Comparison of ENCODE assay signal across 21 cellular contexts in genomic region chr16:48620445-48620844, GRCh38. TPM values are rescaled to one million over a fixed set of nuclear protein-coding genes. Genes with fewer than 3 reads are reported as not detected.
DNase-seq lines count a peak whose midpoint lies in the region; ATAC-seq, FAIRE-seq and TF ChIP-seq lines count a peak whose summit lies in the region.
"Had no signal": no experiment of that assay in that cellular context is flagged by ENCODE, and none has a peak within 500 bp of the region (broad histone marks: within the 10 kb centered on the region; RNA-seq: fewer than 3 reads in every experiment).

No MANE protein-coding gene starts in this region.

- H3K27me3 Mint-ChIP-seq in activated naive CD8-positive, alpha-beta T cell treated with anti-CD3 and anti-CD28 coated beads, Interleukin-2, amount 10 ng/mL, durations not matched to agents 7 days and 5 days: no peaks in the 10 kb centered on the region
- H3K27me3 Mint-ChIP-seq in activated naive CD8-positive, alpha-beta T cell treated with anti-CD3 and anti-CD28 coated beads for 36 hours: no peaks in the 10 kb centered on the region
- no peaks in the 10 kb centered on the region for H3K27me3 Mint-ChIP-seq in naive thymus-derived CD8-positive, alpha-beta T cell
- H3K27me3 Mint-ChIP-seq: CD4-positive, alpha-beta memory T cell had no signal

- no peak for TF ChIP-seq EP300 in K562 (IDR thresholded peaks at IDR 0.05; ENCODE audit: low read length)

- TF ChIP-seq RAD21 in K562 (CRISPR knock-in tag; conservative IDR thresholded peaks at IDR 0.05 in 1 of 2, IDR thresholded peaks at IDR 0.05 in 1 of 2): no peak

- peaks cover 71% of the 10 kb centered on the region for H3K4me1 ChIP-seq in BLaER1
- H3K4me1 ChIP-seq in K562 (replicated peaks in 1 of 2; ENCODE audit: control insufficient read depth in 2 of 2, insufficient read depth in 2 of 2, low read length in 2 of 2): peaks cover 0 to 16% of the 10 kb centered on the region in 2 experiments; a peak in 3 of 5 replicates

- H3K27ac ChIP-seq in BLaER1 (no peak overlapping the region), K562 (ENCODE audit: extremely low read depth, low read depth, low read length) (no peak overlapping the region)
- H3K27ac ChIP-seq: HL-60 had no signal

- no peak for TF ChIP-seq POLR2A in K562 (conservative IDR thresholded peaks at IDR 0.05)

- FAIRE-seq in K562 (lab: Jason Lieb, UNC): no peak
- FAIRE-seq: D721Med, G401.6, GM12891 had no signal

- H3K27me3 ChIP-seq in BLaER1 (no peaks in the 10 kb centered on the region), K562 (ENCODE audit: control insufficient read depth in 2 of 2, insufficient read depth in 2 of 2, low read length in 2 of 2) (no peaks in the 10 kb centered on the region; a peak in 1 of 5 replicates)

- CTCF ChIA-PET in K562 (lab: Yijun Ruan, JAX; ENCODE audit: low intra/inter-chr PET ratio): no interaction called here

- in situ Hi-C loops in K562 (cut with MboI): loop anchor here (10.0 to 25.0 kb wide), 2 partner anchors 396 to 1642 kb away; partner anchors contain the start of gene ADCY7

- no peak overlapping the region for H3K4me3 ChIP-seq in BLaER1
- no peak overlapping the region for H3K4me3 ChIP-seq in K562
- H3K4me3 ChIP-seq: HAP-1 had no signal

- no peaks in the 10 kb centered on the region for H3K79me2 ChIP-seq in K562 (ENCODE audit: control insufficient read depth, insufficient read depth, low read length)

- no peak overlapping the region for H2AFZ ChIP-seq in K562 (ENCODE audit: low read depth, low read length)

- H3K27ac Mint-ChIP-seq in activated naive CD8-positive, alpha-beta T cell treated with anti-CD3 and anti-CD28 coated beads, Interleukin-2, amount 10 ng/mL, durations not matched to agents 7 days and 5 days: peak overlapping the region; percentile 20
- no peak overlapping the region for H3K27ac Mint-ChIP-seq in activated naive CD8-positive, alpha-beta T cell treated with anti-CD3 and anti-CD28 coated beads for 36 hours
- peak overlapping the region in 7 of 10 donors; percentile 36 to 97 (median 67) for H3K27ac Mint-ChIP-seq in naive thymus-derived CD8-positive, alpha-beta T cell
- H3K27ac Mint-ChIP-seq: CD4-positive, alpha-beta memory T cell had no signal

- 24% methylated on average over 6 of the region's 6 CpGs for WGBS in K562 (ENCODE audit: insufficient coverage, low coverage, missing lambda C conversion rate)

- intact Hi-C loops in K562 (cut with micrococcal nuclease): loop anchor here (5.0 to 10.0 kb wide), 3 partner anchors 166 to 388 kb away; no protein-coding TSS in a partner anchor

- no TSS peak for BruUV-seq in K562 (replicated peaks; lab: Mats Ljungman, UMichigan)

- no peak for DNase-seq in activated naive CD8-positive, alpha-beta T cell treated with anti-CD3 and anti-CD28 coated beads, Interleukin-2, amount 10 ng/mL, durations not matched to agents 7 days and 5 days
- no peak for DNase-seq in activated naive CD8-positive, alpha-beta T cell treated with anti-CD3 and anti-CD28 coated beads for 36 hours
- DNase-seq in K562 (ENCODE audit: extremely low read depth in 1 of 4, low spot score in 3 of 4): no peak
- no peak for DNase-seq in naive thymus-derived CD8-positive, alpha-beta T cell
- DNase-seq in stimulated activated CD4-positive, alpha-beta T cell treated with anti-CD3 and anti-CD28 coated beads, Interleukin-1b, Interleukin-23, amount 100 ng/mL, for 48 hours: no peak
- DNase-seq in NK-92 treated with Interleukin-12 subunit alpha and Interleukin-12 subunit beta, amount 100 ng/mL, for 24 hours (lab: John Stamatoyannopoulos, UW): no peak
- DNase-seq: 8988T; C1 segment of cervical spinal cord; CD4-positive, alpha-beta memory T cell; COR-L47; DMS153; DMS79 treated with DMSO at 0.1 percent for 48 hours; EL; GOT3 had no signal

- no peaks in the 10 kb centered on the region for H3K9me3 Mint-ChIP-seq in activated naive CD8-positive, alpha-beta T cell treated with anti-CD3 and anti-CD28 coated beads, Interleukin-2, amount 10 ng/mL, durations not matched to agents 7 days and 5 days
- no peaks in the 10 kb centered on the region for H3K9me3 Mint-ChIP-seq in activated naive CD8-positive, alpha-beta T cell treated with anti-CD3 and anti-CD28 coated beads for 36 hours
- H3K9me3 Mint-ChIP-seq in naive thymus-derived CD8-positive, alpha-beta T cell: no peaks in the 10 kb centered on the region
- H3K9me3 Mint-ChIP-seq: CD4-positive, alpha-beta memory T cell had no signal

- H3K4me2 ChIP-seq in BLaER1 (peak overlapping the region; percentile 95; the same call in 1 of the 2 replicates), K562 (ENCODE audit: insufficient read depth, low read length) (no peak overlapping the region)

- ATAC-seq in activated naive CD8-positive, alpha-beta T cell treated with anti-CD3 and anti-CD28 coated beads, Interleukin-2, amount 10 ng/mL, durations not matched to agents 7 days and 5 days (ENCODE audit: low read depth): no peak
- no peak for ATAC-seq in K562
- no peak for ATAC-seq in naive thymus-derived CD8-positive, alpha-beta T cell
- no peak for ATAC-seq in HG02571 (IDR thresholded peaks at IDR 0.05; ENCODE audit: unreplicated experiment)

- H4K20me1 ChIP-seq in BLaER1 (no peaks in the 10 kb centered on the region), K562 (replicated peaks; ENCODE audit: control insufficient read depth, insufficient read depth, low read length) (no peaks in the 10 kb centered on the region)

- H3K9me3 ChIP-seq in BLaER1 (no peaks in the 10 kb centered on the region), K562 (replicated peaks; ENCODE audit: control insufficient read depth, insufficient read depth, low read depth, low read length) (no peaks in the 10 kb centered on the region)
- H3K9me3 ChIP-seq: HAP-1 had no signal

- POLR2A ChIA-PET in activated naive CD8-positive, alpha-beta T cell treated with anti-CD3 and anti-CD28 coated beads, Interleukin-2, amount 10 ng/mL, durations not matched to agents 7 days and 5 days (lab: Charles Lee): interaction anchor here (2.1 kb wide), 1 partner anchor 8 kb away, joined by 16 read pairs; no protein-coding TSS in a partner anchor
- POLR2A ChIA-PET in K562 (lab: Yijun Ruan, JAX): no interaction called here
- POLR2A ChIA-PET in naive thymus-derived CD8-positive, alpha-beta T cell (lab: Charles Lee): interaction anchor here (4.6 kb wide), 1 partner anchor 10 kb away, joined by 123 read pairs; the partner anchor contains the start of gene N4BP1

- H3K9ac ChIP-seq in BLaER1 (no peak overlapping the region), K562 (ENCODE audit: insufficient read depth in 1 of 2, low read depth in 2 of 2, low read length in 2 of 2) (no peak overlapping the region)

- H3K4me1 Mint-ChIP-seq in activated naive CD8-positive, alpha-beta T cell treated with anti-CD3 and anti-CD28 coated beads, Interleukin-2, amount 10 ng/mL, durations not matched to agents 7 days and 5 days: peaks cover 50% of the 10 kb centered on the region
- H3K4me1 Mint-ChIP-seq in activated naive CD8-positive, alpha-beta T cell treated with anti-CD3 and anti-CD28 coated beads for 36 hours: peaks cover 40% of the 10 kb centered on the region
- H3K4me1 Mint-ChIP-seq in naive thymus-derived CD8-positive, alpha-beta T cell: peaks cover 23 to 62% (median 39%) of the 10 kb centered on the region in 4 donors

- no peaks in the 10 kb centered on the region for H3K36me3 ChIP-seq in BLaER1
- no peaks in the 10 kb centered on the region for H3K36me3 ChIP-seq in K562 (ENCODE audit: control insufficient read depth, insufficient read depth, low read length)
- H3K36me3 ChIP-seq: HAP-1 had no signal

- TF ChIP-seq CTCF in K562 (IDR thresholded peaks at IDR 0.05 in 2 of 3, conservative IDR thresholded peaks at IDR 0.05 in 1 of 3; ENCODE audit: insufficient read depth in 2 of 3, low read depth in 1 of 3, low read length in 3 of 3): no peak

- no peak overlapping the region for H3K4me3 Mint-ChIP-seq in activated naive CD8-positive, alpha-beta T cell treated with anti-CD3 and anti-CD28 coated beads, Interleukin-2, amount 10 ng/mL, durations not matched to agents 7 days and 5 days
- no peak overlapping the region for H3K4me3 Mint-ChIP-seq in activated naive CD8-positive, alpha-beta T cell treated with anti-CD3 and anti-CD28 coated beads for 36 hours
- peak overlapping the region in 2 of 10 donors; percentile 22 to 85 for H3K4me3 Mint-ChIP-seq in naive thymus-derived CD8-positive, alpha-beta T cell
- H3K4me3 Mint-ChIP-seq: CD4-positive, alpha-beta memory T cell had no signal

- H3K9me1 ChIP-seq in K562 (ENCODE audit: control insufficient read depth, insufficient read depth, low read length): no peaks in the 10 kb centered on the region

- H3K36me3 Mint-ChIP-seq in activated naive CD8-positive, alpha-beta T cell treated with anti-CD3 and anti-CD28 coated beads, Interleukin-2, amount 10 ng/mL, durations not matched to agents 7 days and 5 days: no peaks in the 10 kb centered on the region
- no peaks in the 10 kb centered on the region for H3K36me3 Mint-ChIP-seq in activated naive CD8-positive, alpha-beta T cell treated with anti-CD3 and anti-CD28 coated beads for 36 hours
- H3K36me3 Mint-ChIP-seq in naive thymus-derived CD8-positive, alpha-beta T cell: no peaks in the 10 kb centered on the region
- H3K36me3 Mint-ChIP-seq: CD4-positive, alpha-beta memory T cell had no signal

RNA-seq across cellular contexts. Expression of gene N4BP1, which starts 10.5 kb away (rescaled TPM):
- 10 to 100 TPM; 70.5 to 71.2 TPM for total RNA-seq in activated naive CD8-positive, alpha-beta T cell treated with anti-CD3 and anti-CD28 coated beads, Interleukin-2, amount 10 ng/mL, durations not matched to agents 7 days and 5 days
- total RNA-seq in activated naive CD8-positive, alpha-beta T cell treated with anti-CD3 and anti-CD28 coated beads for 36 hours: 10 to 100 TPM; 39.0 to 40.4 TPM
- total RNA-seq in K562 (2011; cell fraction: chromatin; rRNA removed; ENCODE audit: low replicate concordance): 17.8 and 43.0 TPM in 2 replicates
- total RNA-seq in K562 (2011; cell fraction: nucleolus; rRNA removed): 8.0 and 10.5 TPM in 2 replicates
- 17.3 and 17.6 TPM in 2 replicates for total RNA-seq in K562 (2011; cell fraction: nucleoplasm; rRNA removed)
- total RNA-seq in K562 (2014; rRNA removed) (5.9 and 7.4 TPM in 2 replicates), K562 (2014; rRNA removed; fragmentation: Illumina TruSeq; extraction: Trizol) (17.1 and 18.4 TPM in 2 replicates), K562 (2015; rRNA removed; fragmentation: Illumina TruSeq; extraction: Trizol) (18.6 and 20.7 TPM in 2 replicates), K562 (2021) (18.0 and 18.1 TPM in 2 replicates)
- polyA plus RNA-seq in K562 (2011; rRNA removed) (12.9 and 16.5 TPM in 2 replicates), K562 (2014; fragmentation: Illumina TruSeq; extraction: Trizol) (17.4 and 18.7 TPM in 2 replicates), K562 (2014; fragmentation: Nextera tagmentation; extraction: Ambion mirVana) (1 to 10 TPM; 1.1 to 2.4 TPM), K562 (2014; rRNA removed) (10.0 and 15.5 TPM in 2 replicates)
- 7.5 and 14.3 TPM in 2 replicates for polyA plus RNA-seq in K562 (2011; cell fraction: cytosol; rRNA removed)
- 12.2 and 13.1 TPM in 2 replicates for polyA plus RNA-seq in K562 (2011; cell fraction: nucleus; rRNA removed)
- polyA plus RNA-seq in K562 (2012): 8.5 and 12.2 TPM in 2 replicates
- 16.4 and 26.0 TPM in 2 replicates for polyA minus RNA-seq in K562 (2011; rRNA and poly(A)+ RNA removed)
- polyA minus RNA-seq in K562 (2011; cell fraction: cytosol; rRNA and poly(A)+ RNA removed): 10.5 and 12.3 TPM in 2 replicates
- 8.1 and 14.8 TPM in 2 replicates for polyA minus RNA-seq in K562 (2011; cell fraction: nucleus; rRNA and poly(A)+ RNA removed)
- 10 to 100 TPM; 79.2 to 85.1 TPM for total RNA-seq in naive thymus-derived CD8-positive, alpha-beta T cell
- polyA plus RNA-seq in naive thymus-derived CD8-positive, alpha-beta T cell: 10 to 100 TPM; 20.1 to 48.4 (median 31.9) TPM
